ENCODE assay signal across 8 cellular contexts in the genomic region with DNA sequence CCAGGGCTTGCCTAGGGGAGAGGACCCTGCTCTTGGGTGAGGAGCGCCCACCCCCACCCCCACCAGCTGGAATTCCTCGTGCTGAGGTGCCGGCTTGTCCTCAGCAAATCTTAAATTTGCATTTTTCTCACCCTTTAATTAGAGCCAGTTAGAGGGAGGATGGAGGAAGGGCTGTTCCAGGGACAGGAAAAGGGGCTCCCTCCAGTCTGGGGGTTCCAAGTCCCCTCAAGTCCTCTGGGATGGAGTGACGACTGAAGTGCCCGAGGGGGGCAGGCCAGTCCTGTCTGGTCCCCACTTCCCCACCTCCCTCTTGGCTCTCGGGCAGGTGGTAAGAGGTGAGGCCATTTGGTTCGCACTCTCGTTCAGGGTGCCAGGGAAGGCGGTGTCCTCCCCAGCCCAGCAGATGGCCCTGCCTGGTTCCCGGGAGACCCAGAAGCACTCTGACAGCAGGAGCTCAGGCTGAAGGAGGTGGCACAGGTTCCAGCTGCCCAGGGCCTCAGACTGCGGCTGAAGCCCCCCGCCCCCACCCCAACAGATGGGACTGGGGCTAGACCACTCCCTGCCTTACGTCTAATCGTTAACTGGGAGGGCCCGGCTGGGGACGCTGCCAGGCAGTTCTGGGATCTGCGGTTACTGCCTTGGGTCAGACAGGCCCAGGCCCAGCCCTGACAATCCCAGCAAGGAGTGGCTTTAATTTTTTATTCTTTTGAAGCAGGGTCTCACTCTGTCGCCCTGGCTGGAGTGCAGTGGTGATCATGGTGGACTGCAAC. TPM values are rescaled to one million over a fixed set of nuclear protein-coding genes. Genes with fewer than 3 reads are reported as not detected.
DNase-seq lines count a peak whose midpoint lies in the region; ATAC-seq and TF ChIP-seq lines count a peak whose summit lies in the region.

No MANE protein-coding gene starts in this region.

- no peaks in the 10 kb centered on the region for H3K9me2 ChIP-seq in GM23338 (ENCODE audit: insufficient read depth)
- no peaks in the 10 kb centered on the region for H3K9me2 ChIP-seq in hepatocyte (replicated peaks; ENCODE audit: insufficient read depth)

- peak; percentile 80 for DNase-seq in GM23338 (ENCODE audit: low spot score)
- no peak for DNase-seq in hepatocyte (ENCODE audit: low spot score)
- DNase-seq in brain microvascular endothelial cell: no peak
- DNase-seq in epidermal melanocyte (ENCODE audit: insufficient read length, low spot score): no peak

- H3K36me3 Mint-ChIP-seq in GM23338 (ENCODE audit: low read depth): peaks cover 45% of the 10 kb centered on the region

- H3K4me3 ChIP-seq in ACC112 (ENCODE audit: low read depth, low read length) (no peak overlapping the region; the same call in 1 of the 2 replicates), GM23338 (peak overlapping the region; percentile 79), hepatocyte (no peak overlapping the region), brain microvascular endothelial cell (ENCODE audit: low read depth, low read length) (no peak overlapping the region)

- in situ Hi-C loops in brain microvascular endothelial cell (cut with HindIII; ENCODE audit: low pct_ligation_motif_present, low sequenced_read_pairs): no loop called here

- H2AFZ ChIP-seq in ACC112 (ENCODE audit: low read length, unreplicated experiment) (no peak overlapping the region), GM23338 (no peak overlapping the region), hepatocyte (no peak overlapping the region)

- H3K4me1 Mint-ChIP-seq in GM23338: peaks cover 30% of the 10 kb centered on the region

- H3K4me2 ChIP-seq in GM23338 (peak overlapping the region; percentile 100), hepatocyte (peak overlapping the region; percentile 93)

- H3F3A ChIP-seq in GM23338 (replicated peaks; ENCODE audit: low read depth): peaks cover 64% of the 10 kb centered on the region

- H3K27me3 Mint-ChIP-seq in GM23338 (ENCODE audit: insufficient read depth, low read depth, poor library complexity): peaks cover 64% of the 10 kb centered on the region

- H3K79me2 ChIP-seq in ACC112 (ENCODE audit: control insufficient read depth, insufficient read depth, low read length, unreplicated experiment) (peaks cover 42% of the 10 kb centered on the region), GM23338 (replicated peaks; ENCODE audit: insufficient read depth) (peaks cover 27% of the 10 kb centered on the region), hepatocyte (peaks cover 45% of the 10 kb centered on the region)

- TF ChIP-seq CTCF in GM23338 (conservative IDR thresholded peaks at IDR 0.05; ENCODE audit: low read depth in 2 of 2) (no peak; a peak in 1 of 4 replicates), hepatocyte (IDR thresholded peaks at IDR 0.05; ENCODE audit: poor library complexity) (no peak), brain microvascular endothelial cell (IDR thresholded peaks at IDR 0.05; ENCODE audit: low read depth, low read length, missing control alignments) (no peak)

- peaks cover 33% of the 10 kb centered on the region for H4K20me1 ChIP-seq in GM23338 (replicated peaks; ENCODE audit: insufficient read depth)
- H4K20me1 ChIP-seq in hepatocyte (ENCODE audit: insufficient read depth, poor library complexity, severe bottlenecking): peaks cover 63% of the 10 kb centered on the region

- ATAC-seq in GM23338 (peak; percentile 4), HG03378 (IDR thresholded peaks at IDR 0.05; ENCODE audit: unreplicated experiment) (no peak), HG03571 (IDR thresholded peaks at IDR 0.05; ENCODE audit: unreplicated experiment) (no peak)

- H3K27ac ChIP-seq in ACC112 (ENCODE audit: low read depth, low read length) (0 out of 2 replicates have a peak overlapping the region, but pooled peaks have one; percentile 7), GM23338 (ENCODE audit: low read depth) (peak overlapping the region; percentile 95), hepatocyte (no peak overlapping the region), brain microvascular endothelial cell (no peak overlapping the region)

- H3K36me3 ChIP-seq in ACC112 (ENCODE audit: insufficient read depth, low read length): peaks cover 30% of the 10 kb centered on the region
- H3K36me3 ChIP-seq in GM23338 (ENCODE audit: insufficient read depth): peaks cover 21% of the 10 kb centered on the region; the same call in 1 of the 2 replicates
- no peaks in the 10 kb centered on the region for H3K36me3 ChIP-seq in hepatocyte (replicated peaks; ENCODE audit: insufficient read depth, low read depth)
- peaks cover 36% of the 10 kb centered on the region for H3K36me3 ChIP-seq in brain microvascular endothelial cell (replicated peaks)

- peak overlapping the region; percentile 93 for H3K4me3 Mint-ChIP-seq in GM23338

- H3K27me3 ChIP-seq in ACC112 (ENCODE audit: insufficient read depth, low read length): no peaks in the 10 kb centered on the region
- peaks cover 9% of the 10 kb centered on the region; the same call in 1 of the 2 replicates for H3K27me3 ChIP-seq in GM23338 (ENCODE audit: insufficient read depth)
- no peaks in the 10 kb centered on the region for H3K27me3 ChIP-seq in hepatocyte
- no peaks in the 10 kb centered on the region for H3K27me3 ChIP-seq in brain microvascular endothelial cell (replicated peaks)

- peak overlapping the region; percentile 45; the same call in 1 of the 2 replicates for H3K27ac Mint-ChIP-seq in GM23338

- H3K9me3 ChIP-seq in hepatocyte (ENCODE audit: low read depth): no peaks in the 10 kb centered on the region

- H3K9me3 Mint-ChIP-seq in GM23338: peaks cover 21% of the 10 kb centered on the region

- 50% methylated on average over 18 of the region's 18 CpGs for WGBS in hepatocyte (ENCODE audit: low lambda C conversion rate, missing lambda C conversion rate)

- H3K4me1 ChIP-seq in ACC112 (ENCODE audit: control insufficient read depth, insufficient read depth, low read length, unreplicated experiment): peaks cover 33% of the 10 kb centered on the region
- peaks cover 32% of the 10 kb centered on the region for H3K4me1 ChIP-seq in GM23338 (ENCODE audit: insufficient read depth)
- peaks cover 59% of the 10 kb centered on the region for H3K4me1 ChIP-seq in hepatocyte (ENCODE audit: insufficient read depth)

TF ChIP-seq in GM23338, 12 proteins besides CTCF, POLR2A, EP300 and RAD21 (continues in another document):
- TF ChIP-seq POLR2AphosphoS5 (IDR thresholded peaks at IDR 0.05; ENCODE audit: low read depth): peak; percentile 44; the same call in 1 of the 2 replicates
- TF ChIP-seq, protein P1, sequence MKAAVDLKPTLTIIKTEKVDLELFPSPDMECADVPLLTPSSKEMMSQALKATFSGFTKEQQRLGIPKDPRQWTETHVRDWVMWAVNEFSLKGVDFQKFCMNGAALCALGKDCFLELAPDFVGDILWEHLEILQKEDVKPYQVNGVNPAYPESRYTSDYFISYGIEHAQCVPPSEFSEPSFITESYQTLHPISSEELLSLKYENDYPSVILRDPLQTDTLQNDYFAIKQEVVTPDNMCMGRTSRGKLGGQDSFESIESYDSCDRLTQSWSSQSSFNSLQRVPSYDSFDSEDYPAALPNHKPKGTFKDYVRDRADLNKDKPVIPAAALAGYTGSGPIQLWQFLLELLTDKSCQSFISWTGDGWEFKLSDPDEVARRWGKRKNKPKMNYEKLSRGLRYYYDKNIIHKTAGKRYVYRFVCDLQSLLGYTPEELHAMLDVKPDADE (IDR thresholded peaks at IDR 0.05): 0 out of 2 replicates have a peak, but pooled peaks have one; percentile 24

TF ChIP-seq in PFSK-1, 5 proteins besides CTCF, POLR2A, EP300 and RAD21 (continues in another document):
- no peak for TF ChIP-seq FOXP2 (optimal IDR thresholded peaks at IDR 0.05; ENCODE audit: borderline replicate concordance, extremely low read depth, extremely low read length, insufficient read depth)
- TF ChIP-seq POLR2AphosphoS5 (IDR thresholded peaks at IDR 0.05; ENCODE audit: low read depth, low read length): no peak
- peak; percentile 25; the same call in 1 of the 2 replicates for TF ChIP-seq SIN3A (IDR thresholded peaks at IDR 0.05; ENCODE audit: borderline replicate concordance, insufficient read depth, low read length)

RNA-seq across cellular contexts. Expression of gene RAB26, which starts 2.2 kb away (rescaled TPM):
- total RNA-seq in GM23338 (2014; rRNA removed; shearing (Covaris generic)): 3.7 and 4.1 TPM in 2 replicates
- polyA plus RNA-seq in GM23338 (2016; fragmentation: Nextera tagmentation; extraction: Ambion mirVana): 8.7 and 11.6 TPM in 2 replicates
- 3.9 TPM for polyA plus RNA-seq in PFSK-1 (2012; ENCODE audit: insufficient read length, low read depth)
- 4.1 and 8.3 TPM in 2 replicates for total RNA-seq in hepatocyte
- 11.3 and 15.0 TPM in 2 replicates for polyA plus RNA-seq in hepatocyte

RNA-seq across cellular contexts. Expression of gene TRAF7, which starts 5.0 kb away (rescaled TPM):
- 133 and 143 TPM in 2 replicates for total RNA-seq in GM23338 (2014; rRNA removed; shearing (Covaris generic))
- polyA plus RNA-seq in GM23338 (2016; fragmentation: Nextera tagmentation; extraction: Ambion mirVana) (36.4 and 41.4 TPM in 2 replicates), hepatocyte (30.0 and 37.4 TPM in 2 replicates)
- 70.8 TPM for polyA plus RNA-seq in PFSK-1 (2012; ENCODE audit: insufficient read length, low read depth)
- 55.1 and 73.4 TPM in 2 replicates for total RNA-seq in hepatocyte

RNA-seq across cellular contexts. Expression of gene PKD1, which starts 14.9 kb away (rescaled TPM):
- total RNA-seq in GM23338 (2014; rRNA removed; shearing (Covaris generic)): 75.5 and 107 TPM in 2 replicates
- 18.5 and 21.1 TPM in 2 replicates for polyA plus RNA-seq in GM23338 (2016; fragmentation: Nextera tagmentation; extraction: Ambion mirVana)
- 277 TPM for polyA plus RNA-seq in PFSK-1 (2012; ENCODE audit: insufficient read length, low read depth)
- total RNA-seq in hepatocyte: 40.2 and 60.6 TPM in 2 replicates
- 35.9 and 49.3 TPM in 2 replicates for polyA plus RNA-seq in hepatocyte

RNA-seq across cellular contexts. Expression of gene CASKIN1, which starts 45.8 kb away (rescaled TPM):
- 2.4 and 6.2 TPM in 2 replicates for total RNA-seq in GM23338 (2014; rRNA removed; shearing (Covaris generic))
- polyA plus RNA-seq in GM23338 (2016; fragmentation: Nextera tagmentation; extraction: Ambion mirVana) (1.0 TPM in 2 replicates), hepatocyte (1.7 TPM in 2 replicates)
- 7.1 TPM for polyA plus RNA-seq in PFSK-1 (2012; ENCODE audit: insufficient read length, low read depth)
- total RNA-seq in hepatocyte: 0.47 and 0.80 TPM in 2 replicates

RNA-seq across cellular contexts. Expression of gene MLST8, which starts 54.7 kb away (rescaled TPM):
- total RNA-seq in GM23338 (2014; rRNA removed; shearing (Covaris generic)): 98.1 and 138 TPM in 2 replicates
- polyA plus RNA-seq in GM23338 (2016; fragmentation: Nextera tagmentation; extraction: Ambion mirVana) (55.3 and 58.8 TPM in 2 replicates), hepatocyte (87.3 and 88.3 TPM in 2 replicates)
- 308 TPM for polyA plus RNA-seq in PFSK-1 (2012; ENCODE audit: insufficient read length, low read depth)
- total RNA-seq in hepatocyte: 28.3 and 52.4 TPM in 2 replicates

Comparison
In these comparisons a context has a peak if more than half of its experiments do, and no peak if none do; other contexts are left out.
1. H3K27ac ChIP-seq: peak in ACC112 (single experiment) and GM23338 (single experiment); none in hepatocyte (single experiment) and brain microvascular endothelial cell (single experiment).